In genomic region chr14:52119030-52119429, GRCh38 we compare ENCODE assay signal across 24 cellular contexts. TPM values are rescaled to one million over a fixed set of nuclear protein-coding genes. Genes with fewer than 3 reads are reported as not detected.
DNase-seq lines count a peak whose midpoint lies in the region; ATAC-seq and TF ChIP-seq lines count a peak whose summit lies in the region.
"Had no signal": no experiment of that assay in that cellular context is flagged by ENCODE, and none has a peak within 500 bp of the region (broad histone marks: within the 10 kb centered on the region; RNA-seq: fewer than 3 reads in every experiment).

No MANE protein-coding gene starts in this region.

- H3K4me2 ChIP-seq in MM.1S (ENCODE audit: low read depth, low read length): no peak overlapping the region

- no peak for TF ChIP-seq POLR2A in tibial nerve (IDR thresholded peaks at IDR 0.05)

- H3K27me3 Mint-ChIP-seq in neural crest cell (ENCODE audit: low read depth): peaks cover 4% of the 10 kb centered on the region
- H3K27me3 Mint-ChIP-seq: activated naive CD4-positive, alpha-beta T cell treated with anti-CD3 and anti-CD28 coated beads, Interleukin-2, amount 50 U/mL, for 24 hours had no signal

- H3K9me3 Mint-ChIP-seq in neural crest cell: peaks cover 11% of the 10 kb centered on the region
- H3K9me3 Mint-ChIP-seq: activated naive CD4-positive, alpha-beta T cell treated with anti-CD3 and anti-CD28 coated beads, Interleukin-2, amount 50 U/mL, for 24 hours; activated T-cell treated with anti-CD3 and anti-CD28 coated beads, Interleukin-2, amount 50 U/mL, for 4 hours; memory B cell; natural killer cell treated with Interleukin-12 subunit alpha and Interleukin-12 subunit beta and Interleukin-15 and Interleukin-18, amount 100 ng/mL, for 72 hours had no signal

- no peaks in the 10 kb centered on the region for H4K20me1 ChIP-seq in MM.1S (ENCODE audit: insufficient read depth, low read length)

- intact Hi-C loops in left ventricle myocardium superior (cut with micrococcal nuclease): no loop called here
- intact Hi-C loops in Right ventricle myocardium superior (cut with DNase I): no loop called here
- intact Hi-C loops in head of caudate nucleus (cut with DNase I): loop anchor here (5.0 kb wide), 1 partner anchor 42 kb away; no protein-coding TSS in a partner anchor

- H3F3A ChIP-seq in MM.1S (ENCODE audit: insufficient read depth, low read length): no peaks in the 10 kb centered on the region

- peaks cover 0 to 26% (median 7%) of the 10 kb centered on the region in 4 donors for H3K4me1 ChIP-seq in tibial nerve
- no peaks in the 10 kb centered on the region for H3K4me1 ChIP-seq in MM.1S (ENCODE audit: low read length)
- H3K4me1 ChIP-seq: psoas muscle, vagina had no signal

- H3K27me3 ChIP-seq in tibial nerve (no peaks in the 10 kb centered on the region), MM.1S (replicated peaks; ENCODE audit: insufficient read depth, low read length) (no peaks in the 10 kb centered on the region)
- H3K27me3 ChIP-seq: brain microvascular endothelial cell, heart right ventricle, vagina had no signal

- H2AFZ ChIP-seq in MM.1S (ENCODE audit: low read length): no peak overlapping the region

- no peaks in the 10 kb centered on the region for H3K79me2 ChIP-seq in MM.1S (ENCODE audit: low read length)

- 37% methylated on average over 3 of the region's 3 CpGs for WGBS in tibial nerve, 2 donors

- ATAC-seq in left ventricle myocardium superior (peak; percentile 34), Right ventricle myocardium superior (ENCODE audit: poor library complexity) (no peak), HG02885 (IDR thresholded peaks at IDR 0.05; ENCODE audit: poor library complexity, unreplicated experiment) (no peak)
- ATAC-seq: activated T-cell treated with anti-CD3 and anti-CD28 coated beads, Interleukin-2, amount 50 U/mL, for 4 hours; natural killer cell treated with Interleukin-12 subunit alpha and Interleukin-12 subunit beta and Interleukin-15 and Interleukin-18, amount 100 ng/mL, for 72 hours; psoas muscle had no signal

- TF ChIP-seq CTCF in neural crest cell (conservative IDR thresholded peaks at IDR 0.05): no peak
- no peak for TF ChIP-seq CTCF in tibial nerve (IDR thresholded peaks at IDR 0.05)
- TF ChIP-seq CTCF in MM.1S (IDR thresholded peaks at IDR 0.05; ENCODE audit: low read length): no peak

- H3K27ac ChIP-seq in tibial nerve (peak overlapping the region; percentile 32 to 88 (median 70)), MM.1S (ENCODE audit: low read length) (no peak overlapping the region)
- H3K27ac ChIP-seq: brain microvascular endothelial cell, coronary artery, heart right ventricle, psoas muscle, vagina had no signal

- H3K27ac Mint-ChIP-seq in neural crest cell (ENCODE audit: unreplicated experiment): peak overlapping the region; percentile 99
- H3K27ac Mint-ChIP-seq: activated naive CD4-positive, alpha-beta T cell treated with anti-CD3 and anti-CD28 coated beads, Interleukin-2, amount 50 U/mL, for 24 hours; memory B cell; natural killer cell treated with Interleukin-12 subunit alpha and Interleukin-12 subunit beta and Interleukin-15 and Interleukin-18, amount 100 ng/mL, for 72 hours had no signal

- H3K4me3 ChIP-seq in tibial nerve (no peak overlapping the region), MM.1S (ENCODE audit: low read length) (no peak overlapping the region)
- H3K4me3 ChIP-seq: coronary artery, heart right ventricle, psoas muscle, vagina had no signal

- H3K9me3 ChIP-seq in tibial nerve (no peaks in the 10 kb centered on the region), MM.1S (replicated peaks; ENCODE audit: insufficient read depth, low read length) (no peaks in the 10 kb centered on the region)
- H3K9me3 ChIP-seq: heart right ventricle, psoas muscle, vagina had no signal

- H3K4me3 Mint-ChIP-seq in neural crest cell: peak overlapping the region; percentile 51
- H3K4me3 Mint-ChIP-seq: activated naive CD4-positive, alpha-beta T cell treated with anti-CD3 and anti-CD28 coated beads, Interleukin-2, amount 50 U/mL, for 24 hours; activated T-cell treated with anti-CD3 and anti-CD28 coated beads, Interleukin-2, amount 50 U/mL, for 4 hours; memory B cell; natural killer cell treated with Interleukin-12 subunit alpha and Interleukin-12 subunit beta and Interleukin-15 and Interleukin-18, amount 100 ng/mL, for 72 hours had no signal

- no peak overlapping the region for H3K9ac ChIP-seq in MM.1S (ENCODE audit: low read length)

- peak; percentile 73 to 85 for TF ChIP-seq EP300 in tibial nerve (IDR thresholded peaks at IDR 0.05)

- H3K9me2 ChIP-seq in MM.1S (replicated peaks; ENCODE audit: insufficient read depth, low read length): no peaks in the 10 kb centered on the region

- peaks cover 65% of the 10 kb centered on the region for H3K4me1 Mint-ChIP-seq in neural crest cell
- H3K4me1 Mint-ChIP-seq: activated naive CD4-positive, alpha-beta T cell treated with anti-CD3 and anti-CD28 coated beads, Interleukin-2, amount 50 U/mL, for 24 hours had no signal

- no peaks in the 10 kb centered on the region for H3K36me3 ChIP-seq in tibial nerve
- no peaks in the 10 kb centered on the region for H3K36me3 ChIP-seq in MM.1S (replicated peaks; ENCODE audit: insufficient read depth, low read length)
- H3K36me3 ChIP-seq: brain microvascular endothelial cell, heart right ventricle, vagina had no signal

- in situ Hi-C loops in G401 (cut with HindIII; ENCODE audit: low sequenced_read_pairs): no loop called here

- DNase-seq in left ventricle myocardium superior (no peak), Right ventricle myocardium superior (no peak), head of caudate nucleus (peak; percentile 35 to 90 (median 70)), neural crest cell (ENCODE audit: low read depth, low spot score) (no peak), tibial nerve (ENCODE audit: low spot score in 2 of 2) (peak in 1 of 2 donors; percentile 35), G401 (ENCODE audit: low spot score) (no peak), MM.1S (no peak)
- DNase-seq: activated T-cell treated with anti-CD3 and anti-CD28 coated beads, Interleukin-2, amount 50 U/mL, for 4 hours; brain microvascular endothelial cell; Calu3; H7; heart right ventricle; islet precursor cell; NCI-H1417; NCI-H524 treated with DMSO at 0.1 percent for 48 hours; psoas muscle; RPMI8226 had no signal

- H3K36me3 Mint-ChIP-seq in neural crest cell (ENCODE audit: low read depth): peaks cover 5% of the 10 kb centered on the region
- H3K36me3 Mint-ChIP-seq: activated naive CD4-positive, alpha-beta T cell treated with anti-CD3 and anti-CD28 coated beads, Interleukin-2, amount 50 U/mL, for 24 hours; memory B cell; natural killer cell treated with Interleukin-12 subunit alpha and Interleukin-12 subunit beta and Interleukin-15 and Interleukin-18, amount 100 ng/mL, for 72 hours had no signal

RNA-seq across cellular contexts. Expression of gene NID2, which starts 50.2 kb away (rescaled TPM):
- total RNA-seq in left ventricle myocardium superior (41.3 TPM), Right ventricle myocardium superior (39.5 TPM), neural crest cell (41.6 and 42.5 TPM in 2 replicates), tibial nerve (10 to 100 TPM; 61.4 to 90.0 (median 79.4) TPM)
- total RNA-seq in G401 (2014; rRNA removed; shearing (Covaris generic)): not detected in 2 replicates
- total RNA-seq: A172, Calu3 had no signal

Comparison
In these comparisons a context has a peak if more than half of its experiments do, and no peak if none do; other contexts are left out.
1. DNase-seq: peak in head of caudate nucleus (42 of 42); none in left ventricle myocardium superior (single experiment), Right ventricle myocardium superior (single experiment), neural crest cell (single experiment), G401 (single experiment) and MM.1S (single experiment).
2. RNA of gene NID2, which starts 50.2 kb away (total RNA-seq): 61.4 to 90.0 TPM in tibial nerve, 41.6 to 42.5 TPM in neural crest cell, 41.3 TPM in left ventricle myocardium superior (single experiment) and 39.5 TPM in Right ventricle myocardium superior (single experiment); not detected in G401; every median in the first group is over 10 times any median in the second.